In the genomic region with DNA sequence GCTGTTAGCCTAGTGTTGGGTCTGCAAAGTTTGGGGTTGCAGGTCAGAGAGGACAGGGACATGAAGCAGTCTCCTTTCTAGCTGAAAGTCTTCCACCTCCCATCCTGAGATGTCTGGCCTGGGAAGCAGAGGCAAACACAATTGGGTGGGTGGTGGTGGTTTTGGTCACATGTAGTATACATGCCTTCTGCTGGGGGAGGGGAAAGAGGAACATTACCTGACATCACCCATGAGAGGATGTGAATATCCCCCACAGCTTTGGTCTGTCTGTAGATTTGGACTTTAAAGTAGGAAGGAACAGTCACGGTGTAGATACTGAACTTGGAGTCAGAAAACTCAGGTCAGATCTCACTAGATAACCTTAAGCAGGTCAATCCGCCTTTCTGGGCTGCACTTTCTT, we compare ENCODE assay signal across 23 cellular contexts. TPM values are rescaled to one million over a fixed set of nuclear protein-coding genes. Genes with fewer than 3 reads are reported as not detected.
"Had no signal": no experiment of that assay in that cellular context is flagged by ENCODE, and none has a peak within 500 bp of the region (broad histone marks: within the 10 kb centered on the region; RNA-seq: fewer than 3 reads in every experiment).

No MANE protein-coding gene starts in this region.

- H3K36me3 ChIP-seq: left lung, sigmoid colon, stomach, thoracic aorta, uterus had no signal

- H3K4me3 Mint-ChIP-seq: naive thymus-derived CD4-positive, alpha-beta T cell; nephron progenitor cell had no signal

- H3K4me1 ChIP-seq: left lung, psoas muscle, sigmoid colon, stomach, uterus had no signal

- ATAC-seq: left lung; naive thymus-derived CD4-positive, alpha-beta T cell; psoas muscle had no signal

- H3K9me3 Mint-ChIP-seq: naive thymus-derived CD4-positive, alpha-beta T cell; nephron progenitor cell had no signal

- H3K27me3 ChIP-seq: uterus had no signal

- H3K27ac Mint-ChIP-seq: naive thymus-derived CD4-positive, alpha-beta T cell; nephron progenitor cell had no signal

- DNase-seq: cortex of kidney; dorsolateral prefrontal cortex; effector CD8-positive, alpha-beta T cell; foreskin melanocyte; head of caudate nucleus; islet precursor cell; left lung; mesendoderm; naive thymus-derived CD4-positive, alpha-beta T cell; nephron progenitor cell; psoas muscle; retina; sigmoid colon; stimulated activated CD4-positive, alpha-beta T cell treated with anti-CD3 and anti-CD28 coated beads, Interleukin-12 subunit alpha, Interleukin-12 subunit beta, amount 100 ng/mL, for 4 hours; stimulated activated naive CD4-positive, alpha-beta T cell; stomach; substantia nigra; trophoblast cell; uterus had no signal

- H3K36me3 Mint-ChIP-seq: naive thymus-derived CD4-positive, alpha-beta T cell had no signal

- H3K27ac ChIP-seq: left lung, psoas muscle, sigmoid colon, skin epidermis, stomach, thoracic aorta, uterus had no signal

- H3K4me3 ChIP-seq: dorsolateral prefrontal cortex, left lung, lung, psoas muscle, sigmoid colon, skin epidermis, stomach, thoracic aorta, uterus had no signal

- H3K9me3 ChIP-seq: left lung, psoas muscle, sigmoid colon, stomach, thoracic aorta, uterus had no signal

RNA-seq across cellular contexts. Expression of a gene that starts 4.6 kb away (rescaled TPM):
- total RNA-seq: left lung; lung; naive thymus-derived CD4-positive, alpha-beta T cell; osteoblast; psoas muscle; stomach had no signal
- polyA plus RNA-seq: lung; naive thymus-derived CD4-positive, alpha-beta T cell; psoas muscle; sigmoid colon; stomach had no signal

RNA-seq across cellular contexts. Expression of a gene that starts 7.8 kb away (rescaled TPM):
- total RNA-seq: stomach had no signal
- polyA plus RNA-seq: stomach had no signal

RNA-seq across cellular contexts. Expression of a gene that starts 11.5 kb away (rescaled TPM):
- total RNA-seq: naive thymus-derived CD4-positive, alpha-beta T cell; osteoblast had no signal
- polyA plus RNA-seq: naive thymus-derived CD4-positive, alpha-beta T cell had no signal
